Comparison of ENCODE assay signal across 24 cellular contexts in genomic region chr15:87403973-87404372, GRCh38.
"Had no signal": no experiment of that assay in that cellular context is flagged by ENCODE, and none has a peak within 500 bp of the region (broad histone marks: within the 10 kb centered on the region; RNA-seq: fewer than 3 reads in every experiment).

No MANE protein-coding gene starts in this region.

- ATAC-seq: gastrocnemius medialis; heart right ventricle; left cardiac atrium; left lung; left ventricle myocardium superior; lower lobe of right lung; naive thymus-derived CD4-positive, alpha-beta T cell had no signal

- H3K4me3 ChIP-seq: coronary artery, dorsolateral prefrontal cortex, esophagus muscularis mucosa, gastrocnemius medialis, heart right ventricle, left lung, lower lobe of right lung had no signal

- H3K36me3 ChIP-seq: esophagus muscularis mucosa, gastrocnemius medialis, heart right ventricle, left lung, lower lobe of right lung had no signal

- H3K27me3 ChIP-seq: dorsolateral prefrontal cortex, esophagus muscularis mucosa, gastrocnemius medialis, heart right ventricle, left lung had no signal

- H3K27ac Mint-ChIP-seq: naive thymus-derived CD4-positive, alpha-beta T cell had no signal

- H3K27ac ChIP-seq: coronary artery, dorsolateral prefrontal cortex, esophagus muscularis mucosa, gastrocnemius medialis, heart right ventricle, left lung, lower lobe of right lung had no signal

- H3K9me3 ChIP-seq: esophagus muscularis mucosa, gastrocnemius medialis, heart right ventricle, left lung, lower lobe of right lung had no signal

- DNase-seq: dermis blood vessel endothelial cell; dorsolateral prefrontal cortex; effector CD4-positive, alpha-beta T cell; effector memory CD4-positive, alpha-beta T cell; foreskin fibroblast; foreskin melanocyte; gastrocnemius medialis; glutamatergic neuron; head of caudate nucleus; heart right ventricle; hippocampal formation; left cardiac atrium; left lung; left ventricle myocardium superior; lower lobe of right lung; mesendoderm; midbrain; naive thymus-derived CD4-positive, alpha-beta T cell had no signal

- FAIRE-seq: colon, endothelial cell of umbilical vein, islet of Langerhans, keratinocyte had no signal

- H3K36me3 Mint-ChIP-seq: naive thymus-derived CD4-positive, alpha-beta T cell had no signal

- H3K4me1 ChIP-seq: esophagus muscularis mucosa, gastrocnemius medialis, heart right ventricle, left lung, lower lobe of right lung had no signal
